Comparison of ENCODE assay signal across 8 cellular contexts in genomic region chr5:77356740-77357139, GRCh38.
A peak's percentile ranks its signal among the peaks of the same experiment; 100 is the strongest.
DNase-seq lines count a peak whose midpoint lies in the region; ATAC-seq and TF ChIP-seq lines count a peak whose summit lies in the region.

No MANE protein-coding gene starts in this region.

- H3K9me3 ChIP-seq in stomach = no peaks in the 10 kb centered on the region

- no peak for TF ChIP-seq POLR2A in stomach (IDR thresholded peaks at IDR 0.05)

- intact Hi-C loops in stomach (cut with DNase I; ENCODE audit: low total_unique reads) = no loop called here

- ATAC-seq in GM19463 (IDR thresholded peaks at IDR 0.05; ENCODE audit: unreplicated experiment) (peak; percentile 84), HG03442 (IDR thresholded peaks at IDR 0.05; ENCODE audit: unreplicated experiment) (peak; percentile 86)

- H3K4me3 ChIP-seq in stomach = no peak overlapping the region

- no peak for TF ChIP-seq CTCF in stomach (IDR thresholded peaks at IDR 0.05)

- H3K27ac ChIP-seq in stomach = no peak overlapping the region

- no peaks in the 10 kb centered on the region for H3K36me3 ChIP-seq in stomach

- WGBS in stomach, 5 donors = 54 to 71% (median 66%) methylated on average over 3 of the region's 3 CpGs

- no peaks in the 10 kb centered on the region for H3K27me3 ChIP-seq in stomach

- DNase-seq in ELR (ENCODE audit: low read depth) (peak; percentile 39), dermis blood vessel endothelial cell (peak; percentile 34), COR-L47 (lab: John Stamatoyannopoulos, UW) (no peak), stomach (no peak), NCI-H2171 (lab: John Stamatoyannopoulos, UW) (no peak), NOMO-1 (lab: John Stamatoyannopoulos, UW; ENCODE audit: unreplicated experiment in 2 of 2) (no peak)

- TF ChIP-seq EP300 in stomach (IDR thresholded peaks at IDR 0.05) = no peak

- peaks cover 0 to 27% (median 0%) of the 10 kb centered on the region in 4 donors for H3K4me1 ChIP-seq in stomach

Comparison
In these comparisons a context has a peak if more than half of its experiments do, and no peak if none do; other contexts are left out.
1. DNase-seq: peak in ELR (single experiment) and dermis blood vessel endothelial cell (single experiment); none in COR-L47 (single experiment), stomach (single experiment), NCI-H2171 (single experiment) and NOMO-1 (0 of 2).